Comparison of ENCODE assay signal across 25 cellular contexts in the genomic region with DNA sequence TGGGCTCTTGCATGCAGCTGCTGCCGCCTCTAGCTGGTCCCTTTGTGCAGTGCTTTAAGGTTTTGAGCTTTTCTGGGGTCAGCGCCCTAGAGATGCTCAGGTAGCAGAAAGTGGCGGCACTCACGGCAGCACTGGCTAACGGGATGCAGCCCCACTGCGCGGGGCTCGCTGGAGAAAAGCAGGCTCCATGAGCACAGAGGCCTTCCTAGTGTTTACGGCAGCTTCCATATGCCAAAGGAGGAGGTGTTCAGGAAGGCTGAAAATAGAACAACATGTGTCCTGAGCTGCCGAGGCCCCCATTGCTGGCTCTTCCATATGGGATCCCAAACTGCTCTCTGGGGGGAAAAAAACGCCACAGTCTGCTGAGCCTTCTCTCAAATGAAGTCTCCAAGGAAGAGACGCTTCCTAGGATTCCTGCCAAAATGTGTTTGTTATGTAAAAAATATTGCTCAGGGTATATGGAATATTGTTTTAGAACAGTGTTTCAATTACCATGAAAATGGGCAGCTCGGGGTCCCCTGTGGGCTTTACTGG.
DNase-seq lines count a peak whose midpoint lies in the region; ATAC-seq and TF ChIP-seq lines count a peak whose summit lies in the region.
"Had no signal": no experiment of that assay in that cellular context is flagged by ENCODE, and none has a peak within 500 bp of the region (broad histone marks: within the 10 kb centered on the region; RNA-seq: fewer than 3 reads in every experiment).

No MANE protein-coding gene starts in this region.

- DNase-seq in activated CD8-positive, alpha-beta T cell treated with anti-CD3 and anti-CD28 coated beads, Interleukin-2, amount 10 ng/mL, durations not matched to agents 7 days and 5 days = no peak
- no peak for DNase-seq in activated CD8-positive, alpha-beta T cell treated with anti-CD3 and anti-CD28 coated beads for 36 hours
- peak; percentile 11 for DNase-seq in CD14-positive monocyte (ENCODE audit: low spot score)
- no peak for DNase-seq in nephron progenitor cell
- no peak for DNase-seq in islet precursor cell
- DNase-seq: activated T-cell treated with anti-CD3 and anti-CD28 coated beads, Interleukin-2, amount 50 U/mL, for 1 hour; AML-193; DMS79; GF-D8; KBM-7; NCI-H1105 treated with DMSO at 0.1 percent for 48 hours; NCI-H2081 treated with DMSO at 0.1 percent for 48 hours; NCI-H446 treated with DMSO at 0.1 percent for 48 hours; NCI-H82; RPMI8226; stomach; T-helper 1 cell; transverse colon had no signal

- no peak for TF ChIP-seq CTCF in activated CD8-positive, alpha-beta T cell treated with anti-CD3 and anti-CD28 coated beads for 36 hours (IDR thresholded peaks at IDR 0.05)
- TF ChIP-seq CTCF in CD14-positive monocyte (IDR thresholded peaks at IDR 0.05) = no peak
- TF ChIP-seq CTCF in nephron progenitor cell (IDR thresholded peaks at IDR 0.05) = no peak

- POLR2A ChIA-PET in activated CD8-positive, alpha-beta T cell treated with anti-CD3 and anti-CD28 coated beads, Interleukin-2, amount 10 ng/mL, durations not matched to agents 7 days and 5 days (lab: Charles Lee) = no interaction called here
- POLR2A ChIA-PET in activated CD8-positive, alpha-beta T cell treated with anti-CD3 and anti-CD28 coated beads for 36 hours (lab: Charles Lee) = interaction anchor here (0.6 to 3.0 kb wide), 3 partner anchors 9 to 88 kb away, joined by 3 to 9 read pairs (median 5); no protein-coding TSS in a partner anchor

- no peaks in the 10 kb centered on the region for H3K9me3 Mint-ChIP-seq in activated CD8-positive, alpha-beta T cell treated with anti-CD3 and anti-CD28 coated beads, Interleukin-2, amount 10 ng/mL, durations not matched to agents 7 days and 5 days (ENCODE audit: insufficient read depth)
- no peaks in the 10 kb centered on the region for H3K9me3 Mint-ChIP-seq in activated CD8-positive, alpha-beta T cell treated with anti-CD3 and anti-CD28 coated beads for 36 hours
- H3K9me3 Mint-ChIP-seq in CD14-positive monocyte (peaks cover 0 to 4% (median 0%) of the 10 kb centered on the region in 7 donors), nephron progenitor cell (no peaks in the 10 kb centered on the region)

- H3K27me3 Mint-ChIP-seq in activated CD8-positive, alpha-beta T cell treated with anti-CD3 and anti-CD28 coated beads, Interleukin-2, amount 10 ng/mL, durations not matched to agents 7 days and 5 days (ENCODE audit: low read depth) = no peaks in the 10 kb centered on the region
- H3K27me3 Mint-ChIP-seq in activated CD8-positive, alpha-beta T cell treated with anti-CD3 and anti-CD28 coated beads for 36 hours = no peaks in the 10 kb centered on the region
- H3K27me3 Mint-ChIP-seq in CD14-positive monocyte (ENCODE audit: low read depth in 3 of 3) (peaks cover 5 to 19% (median 11%) of the 10 kb centered on the region in 3 donors), nephron progenitor cell (ENCODE audit: low read depth, poor library complexity) (no peaks in the 10 kb centered on the region)
- H3K27me3 Mint-ChIP-seq: activated naive CD8-positive, alpha-beta T cell had no signal

- H3K36me3 Mint-ChIP-seq in activated CD8-positive, alpha-beta T cell treated with anti-CD3 and anti-CD28 coated beads, Interleukin-2, amount 10 ng/mL, durations not matched to agents 7 days and 5 days (ENCODE audit: low read depth) = no peaks in the 10 kb centered on the region
- peaks cover 2% of the 10 kb centered on the region for H3K36me3 Mint-ChIP-seq in activated CD8-positive, alpha-beta T cell treated with anti-CD3 and anti-CD28 coated beads for 36 hours (ENCODE audit: low read depth)
- H3K36me3 Mint-ChIP-seq in CD14-positive monocyte = peaks cover 0 to 40% of the 10 kb centered on the region in 2 donors
- peaks cover 83% of the 10 kb centered on the region for H3K36me3 Mint-ChIP-seq in nephron progenitor cell (ENCODE audit: low read depth)

- CTCF ChIA-PET in activated CD8-positive, alpha-beta T cell treated with anti-CD3 and anti-CD28 coated beads, Interleukin-2, amount 10 ng/mL, durations not matched to agents 7 days and 5 days (lab: Charles Lee) = interaction anchor here (0.6 to 5.5 kb wide), 7 partner anchors 8 to 224 kb away, joined by 3 to 70 read pairs (median 3); no protein-coding TSS in a partner anchor
- CTCF ChIA-PET in activated CD8-positive, alpha-beta T cell treated with anti-CD3 and anti-CD28 coated beads for 36 hours (lab: Charles Lee) = interaction anchor here (1.0 to 6.6 kb wide), 4 partner anchors 10 to 33 kb away, joined by 3 to 33 read pairs (median 3); no protein-coding TSS in a partner anchor

- peaks cover 24% of the 10 kb centered on the region for H3K4me1 Mint-ChIP-seq in activated CD8-positive, alpha-beta T cell treated with anti-CD3 and anti-CD28 coated beads, Interleukin-2, amount 10 ng/mL, durations not matched to agents 7 days and 5 days (ENCODE audit: low read depth)
- H3K4me1 Mint-ChIP-seq in activated CD8-positive, alpha-beta T cell treated with anti-CD3 and anti-CD28 coated beads for 36 hours (ENCODE audit: low read depth) = peaks cover 25% of the 10 kb centered on the region
- H3K4me1 Mint-ChIP-seq in CD14-positive monocyte (no peaks in the 10 kb centered on the region), nephron progenitor cell (peaks cover 62% of the 10 kb centered on the region)

- peak overlapping the region; percentile 26 for H3K27ac Mint-ChIP-seq in activated CD8-positive, alpha-beta T cell treated with anti-CD3 and anti-CD28 coated beads, Interleukin-2, amount 10 ng/mL, durations not matched to agents 7 days and 5 days
- H3K27ac Mint-ChIP-seq in activated CD8-positive, alpha-beta T cell treated with anti-CD3 and anti-CD28 coated beads for 36 hours = no peak overlapping the region
- peak overlapping the region in 1 of 7 donors; percentile 19 for H3K27ac Mint-ChIP-seq in CD14-positive monocyte
- peak overlapping the region; percentile 72 for H3K27ac Mint-ChIP-seq in nephron progenitor cell

- ATAC-seq in activated CD8-positive, alpha-beta T cell treated with anti-CD3 and anti-CD28 coated beads, Interleukin-2, amount 10 ng/mL, durations not matched to agents 7 days and 5 days = no peak
- no peak for ATAC-seq in activated CD8-positive, alpha-beta T cell treated with anti-CD3 and anti-CD28 coated beads for 36 hours
- ATAC-seq in GM21526 (IDR thresholded peaks at IDR 0.05; ENCODE audit: low FRiP score, unreplicated experiment) (no peak), GM21515 (IDR thresholded peaks at IDR 0.05; ENCODE audit: unreplicated experiment) (no peak)
- ATAC-seq: left lung had no signal

- H3K27ac ChIP-seq in angular gyrus (ENCODE audit: low read depth, low read length) = peak overlapping the region; percentile 64
- H3K27ac ChIP-seq: cardiac muscle cell, left lung, skin epidermis, stomach had no signal

- intact Hi-C loops in activated CD8-positive, alpha-beta T cell treated with anti-CD3 and anti-CD28 coated beads for 36 hours (cut with micrococcal nuclease) = no loop called here
- intact Hi-C loops in CD14-positive monocyte (cut with micrococcal nuclease) = no loop called here

- no peak overlapping the region for H3K4me3 Mint-ChIP-seq in activated CD8-positive, alpha-beta T cell treated with anti-CD3 and anti-CD28 coated beads, Interleukin-2, amount 10 ng/mL, durations not matched to agents 7 days and 5 days
- H3K4me3 Mint-ChIP-seq in activated CD8-positive, alpha-beta T cell treated with anti-CD3 and anti-CD28 coated beads for 36 hours = no peak overlapping the region
- H3K4me3 Mint-ChIP-seq in CD14-positive monocyte (no peak overlapping the region), nephron progenitor cell (no peak overlapping the region)
- H3K4me3 Mint-ChIP-seq: activated naive CD8-positive, alpha-beta T cell had no signal
